ENCODE assay signal across 8 cellular contexts in genomic region chr20:58906894-58907293, GRCh38. TPM values are rescaled to one million over a fixed set of nuclear protein-coding genes. Genes with fewer than 3 reads are reported as not detected.
DNase-seq lines count a peak whose midpoint lies in the region; FAIRE-seq and TF ChIP-seq lines count a peak whose summit lies in the region.

No MANE protein-coding gene starts in this region.

- H3K27me3 ChIP-seq in BLaER1 = no peaks in the 10 kb centered on the region
- H3K27me3 ChIP-seq in Loucy (ENCODE audit: insufficient read depth, low read length, poor library complexity, severe bottlenecking) = no peaks in the 10 kb centered on the region
- H3K27me3 ChIP-seq in muscle layer of duodenum (ENCODE audit: low read depth, low read length) = no peaks in the 10 kb centered on the region

- peaks cover 35% of the 10 kb centered on the region for H4K20me1 ChIP-seq in BLaER1
- H4K20me1 ChIP-seq in Loucy (ENCODE audit: insufficient read depth, low read length, poor library complexity, severe bottlenecking) = peaks cover 47% of the 10 kb centered on the region

- no peaks in the 10 kb centered on the region for H3K27me3 Mint-ChIP-seq in brain

- H3K36me3 Mint-ChIP-seq in brain = peaks cover 93% of the 10 kb centered on the region

- no peaks in the 10 kb centered on the region for H3K9me3 Mint-ChIP-seq in brain

- H3K9me2 ChIP-seq in Loucy (replicated peaks; ENCODE audit: low read depth, low read length) = no peaks in the 10 kb centered on the region

- H3K27ac ChIP-seq in BLaER1 (peak overlapping the region; percentile 95), muscle layer of duodenum (ENCODE audit: low read length) (peak overlapping the region; percentile 77)

- H3K9ac ChIP-seq in BLaER1 (peak overlapping the region; percentile 86), Loucy (ENCODE audit: low read depth, low read length, poor library complexity, severe bottlenecking) (peak overlapping the region; percentile 19)

- no peak for DNase-seq in DMS79 treated with DMSO at 0.1 percent for 48 hours (lab: John Stamatoyannopoulos, UW)
- no peak for DNase-seq in NCI-H1048 (lab: John Stamatoyannopoulos, UW)
- no peak for DNase-seq in urothelium cell line (ENCODE audit: low spot score)
- no peak for DNase-seq in activated CD4-positive, alpha-beta T cell treated with anti-CD3 and anti-CD28 coated beads, Interleukin-2, amount 50 U/mL, for 4 hours

- H3K4me2 ChIP-seq in BLaER1 (peak overlapping the region; percentile 92), Loucy (ENCODE audit: low read depth, low read length, poor library complexity, severe bottlenecking) (peak overlapping the region; percentile 63)

- H3K4me3 ChIP-seq in BLaER1 = peak overlapping the region; percentile 59
- peak overlapping the region; percentile 47 for H3K4me3 ChIP-seq in Loucy (ENCODE audit: low read length, poor library complexity, severe bottlenecking)
- H3K4me3 ChIP-seq in muscle layer of duodenum (ENCODE audit: low read depth in 1 of 2, low read length in 2 of 2) = peak overlapping the region; percentile 12 to 21

- no peaks in the 10 kb centered on the region; the same call in 1 of the 2 replicates for H3F3A ChIP-seq in Loucy (ENCODE audit: low read depth)

- peak overlapping the region; percentile 82 to 96 (median 93) for H3K27ac Mint-ChIP-seq in brain

- H2AFZ ChIP-seq in Loucy (ENCODE audit: low read length) = no peak overlapping the region

- H3K4me1 ChIP-seq in BLaER1 = peaks cover 94% of the 10 kb centered on the region
- H3K4me1 ChIP-seq in Loucy (ENCODE audit: insufficient read depth, low read length, poor library complexity, severe bottlenecking) = peaks cover 19% of the 10 kb centered on the region
- H3K4me1 ChIP-seq in muscle layer of duodenum (ENCODE audit: control insufficient read depth in 1 of 2, insufficient read depth in 2 of 2, low read length in 2 of 2) = peaks cover 13 to 56% of the 10 kb centered on the region in 2 donors

- peaks cover 71% of the 10 kb centered on the region for H3K4me1 Mint-ChIP-seq in brain

- peak overlapping the region; percentile 38 to 86 (median 70) for H3K4me3 Mint-ChIP-seq in brain

- H3K9me3 ChIP-seq in BLaER1 = no peaks in the 10 kb centered on the region
- H3K9me3 ChIP-seq in Loucy (ENCODE audit: insufficient read depth, low read depth, low read length) = no peaks in the 10 kb centered on the region
- H3K9me3 ChIP-seq in muscle layer of duodenum (ENCODE audit: control insufficient read depth in 1 of 2, low read length in 2 of 2) = no peaks in the 10 kb centered on the region

- no peak for FAIRE-seq in urothelium cell line (lab: Jason Lieb, UNC)

- TF ChIP-seq CTCF in Loucy (conservative IDR thresholded peaks at IDR 0.05; ENCODE audit: low read length) = no peak
- TF ChIP-seq CTCF in brain (conservative IDR thresholded peaks at IDR 0.05) = no peak

- peaks cover 30% of the 10 kb centered on the region for H3K79me2 ChIP-seq in Loucy (ENCODE audit: insufficient read depth, low read length)

- H3K36me3 ChIP-seq in BLaER1 (peaks cover 87% of the 10 kb centered on the region), Loucy (ENCODE audit: insufficient read depth, low read length) (peaks cover 91% of the 10 kb centered on the region), muscle layer of duodenum (ENCODE audit: control insufficient read depth in 1 of 2, insufficient read depth in 2 of 2, low read length in 2 of 2) (peaks cover 55 to 66% of the 10 kb centered on the region in 2 donors)

RNA-seq across cellular contexts. Expression of gene GNAS, which starts 54.4 kb away (rescaled TPM):
- 3,328 TPM for polyA plus RNA-seq in brain (ENCODE audit: insufficient read depth, low read depth, low replicate concordance)

RNA-seq across cellular contexts. Expression of gene GNAS-AS1, which starts 56.2 kb away (rescaled TPM):
- polyA plus RNA-seq in brain (ENCODE audit: insufficient read depth, low read depth, low replicate concordance) = not detected
